In genomic region chr3:169591983-169592644, GRCh38 we compare ENCODE assay signal across 11 cellular contexts.
A peak's percentile ranks its signal among the peaks of the same experiment; 100 is the strongest.
DNase-seq lines count a peak whose midpoint lies in the region; ATAC-seq and TF ChIP-seq lines count a peak whose summit lies in the region.
"Had no signal": no experiment of that assay in that cellular context is flagged by ENCODE, and none has a peak within 500 bp of the region (broad histone marks: within the 10 kb centered on the region; RNA-seq: fewer than 3 reads in every experiment).

No MANE protein-coding gene starts in this region.

- H3K27me3 Mint-ChIP-seq in neural progenitor cell (ENCODE audit: insufficient read depth, low read depth) = peaks cover 2% of the 10 kb centered on the region

- no TSS peak for BruUV-seq in A673 (replicated peaks; lab: Mats Ljungman, UMichigan)

- no peak overlapping the region for H3K4me2 ChIP-seq in neural progenitor cell

- H3K9me3 Mint-ChIP-seq in neural progenitor cell = no peaks in the 10 kb centered on the region

- CTCF ChIA-PET in A673 (lab: Charles Lee) = no interaction called here

- no peak overlapping the region for H3K27ac ChIP-seq in neural progenitor cell
- H3K27ac ChIP-seq in A673 (ENCODE audit: low read depth, low read length, poor library complexity, severe bottlenecking) = no peak overlapping the region

- no peaks in the 10 kb centered on the region for H3K4me1 ChIP-seq in neural progenitor cell
- no peaks in the 10 kb centered on the region for H3K4me1 ChIP-seq in A673 (ENCODE audit: insufficient read depth, low read length, poor library complexity, severe bottlenecking)

- H3K9me3 ChIP-seq in neural progenitor cell (ENCODE audit: low read depth) (no peaks in the 10 kb centered on the region), A673 (ENCODE audit: low read depth, low read length, poor library complexity, severe bottlenecking) (no peaks in the 10 kb centered on the region)
- H3K9me3 ChIP-seq: tibial nerve had no signal

- H3K36me3 Mint-ChIP-seq in neural progenitor cell = peaks cover 2% of the 10 kb centered on the region
- H3K36me3 Mint-ChIP-seq: CD4-positive, CD25-positive, alpha-beta regulatory T cell had no signal

- no peak for TF ChIP-seq CTCF in astrocyte of the spinal cord (IDR thresholded peaks at IDR 0.05; ENCODE audit: low read depth, low read length)
- TF ChIP-seq CTCF in neural progenitor cell (IDR thresholded peaks at IDR 0.05) = no peak
- TF ChIP-seq CTCF in A673 (conservative IDR thresholded peaks at IDR 0.05; ENCODE audit: low read depth, low read length) = no peak

- H3K4me3 ChIP-seq in astrocyte of the spinal cord (ENCODE audit: low read depth, low read length) = no peak overlapping the region
- no peak overlapping the region for H3K4me3 ChIP-seq in neural progenitor cell
- H3K4me3 ChIP-seq in A673 (ENCODE audit: low read depth, low read length, poor library complexity, severe bottlenecking) = no peak overlapping the region
- H3K4me3 ChIP-seq: tibial nerve had no signal

- H3K27me3 ChIP-seq in neural progenitor cell (no peaks in the 10 kb centered on the region), A673 (replicated peaks; ENCODE audit: insufficient read depth, low read depth, low read length, poor library complexity) (peaks cover 25% of the 10 kb centered on the region)
- H3K27me3 ChIP-seq: tibial nerve had no signal

- H3K27ac Mint-ChIP-seq in neural progenitor cell = peak overlapping the region; percentile 32
- H3K27ac Mint-ChIP-seq: CD4-positive, CD25-positive, alpha-beta regulatory T cell had no signal

- intact Hi-C loops in A673 (cut with micrococcal nuclease; ENCODE audit: unreplicated experiment) = no loop called here

- DNase-seq in astrocyte of the spinal cord (ENCODE audit: low read depth, low spot score) (peak; percentile 24), neural progenitor cell (ENCODE audit: low spot score) (no peak), ACHN (no peak), cerebellum (ENCODE audit: low spot score) (no peak), NCI-H1105 (lab: John Stamatoyannopoulos, UW) (no peak), A673 (ENCODE audit: low spot score) (no peak)
- DNase-seq: KG1 had no signal

- in situ Hi-C loops in astrocyte of the spinal cord (cut with HindIII; ENCODE audit: low sequenced_read_pairs) (no loop called here), ACHN (cut with HindIII; ENCODE audit: low pct_ligation_motif_present, low pct_unique_long_range_greater_than_20kb, low sequenced_read_pairs) (no loop called here)

- H4K20me1 ChIP-seq in neural progenitor cell (ENCODE audit: low read depth) = no peaks in the 10 kb centered on the region

- no peaks in the 10 kb centered on the region for H3K79me2 ChIP-seq in neural progenitor cell (ENCODE audit: low read depth)

- ATAC-seq in GM19025 (IDR thresholded peaks at IDR 0.05; ENCODE audit: low read depth, unreplicated experiment) (peak; percentile 59), HG02884 (IDR thresholded peaks at IDR 0.05; ENCODE audit: unreplicated experiment) (peak; percentile 47)

- H3K9ac ChIP-seq in neural progenitor cell = no peak overlapping the region

- no peak overlapping the region for H3K4me3 Mint-ChIP-seq in neural progenitor cell
- H3K4me3 Mint-ChIP-seq: CD4-positive, CD25-positive, alpha-beta regulatory T cell had no signal

- H3F3A ChIP-seq in neural progenitor cell (ENCODE audit: low read depth) = no peaks in the 10 kb centered on the region

- H3K36me3 ChIP-seq in neural progenitor cell = no peaks in the 10 kb centered on the region
- H3K36me3 ChIP-seq in A673 (ENCODE audit: insufficient read depth, low read length, poor library complexity, severe bottlenecking) = no peaks in the 10 kb centered on the region
- H3K36me3 ChIP-seq: tibial nerve had no signal

- POLR2A ChIA-PET in A673 (lab: Charles Lee; ENCODE audit: low non-redundant PET) = no interaction called here

- no peak overlapping the region for H2AFZ ChIP-seq in neural progenitor cell (replicated peaks)

- peaks cover 19% of the 10 kb centered on the region for H3K4me1 Mint-ChIP-seq in neural progenitor cell
- H3K4me1 Mint-ChIP-seq: CD4-positive, CD25-positive, alpha-beta regulatory T cell had no signal
